Comparison of ENCODE assay signal across 9 cellular contexts in the genomic region with DNA sequence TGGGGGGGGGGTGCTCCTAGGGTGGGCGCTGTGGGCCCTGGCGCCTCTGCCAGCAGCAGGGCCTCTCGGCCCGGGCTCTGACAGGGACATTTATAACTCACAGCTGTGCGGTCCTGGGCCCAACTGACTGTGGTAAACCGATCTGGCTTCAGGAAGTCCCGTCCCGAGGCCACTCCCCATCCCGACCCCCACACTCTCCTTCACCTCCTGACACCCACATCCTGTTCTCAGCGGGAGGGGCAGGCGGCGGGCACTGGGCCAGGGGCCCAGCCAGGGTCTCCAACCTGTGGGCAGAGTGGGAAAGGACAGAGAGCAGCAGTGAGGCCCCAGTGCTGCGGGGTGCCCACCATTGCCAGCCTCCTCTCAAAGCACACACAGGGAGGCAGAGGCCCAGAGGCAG.
DNase-seq lines count a peak whose midpoint lies in the region; ATAC-seq and TF ChIP-seq lines count a peak whose summit lies in the region.
"Had no signal": no experiment of that assay in that cellular context is flagged by ENCODE, and none has a peak within 500 bp of the region (broad histone marks: within the 10 kb centered on the region; RNA-seq: fewer than 3 reads in every experiment).

No MANE protein-coding gene starts in this region.

- POLR2A ChIA-PET in activated CD8-positive, alpha-beta T cell treated with anti-CD3 and anti-CD28 coated beads for 36 hours (lab: Charles Lee), result no interaction called here

- H3K4me3 ChIP-seq in left ventricle myocardium inferior, result peak overlapping the region; percentile 3

- TF ChIP-seq CTCF in activated CD8-positive, alpha-beta T cell treated with anti-CD3 and anti-CD28 coated beads for 36 hours (IDR thresholded peaks at IDR 0.05), result no peak
- no peak for TF ChIP-seq CTCF in left ventricle myocardium inferior (IDR thresholded peaks at IDR 0.05; ENCODE audit: borderline replicate concordance)

- H3K9me3 Mint-ChIP-seq in activated naive CD4-positive, alpha-beta T cell treated with anti-CD3 and anti-CD28 coated beads for 36 hours, result no peaks in the 10 kb centered on the region
- H3K9me3 Mint-ChIP-seq in activated CD8-positive, alpha-beta T cell treated with anti-CD3 and anti-CD28 coated beads for 36 hours, result no peaks in the 10 kb centered on the region

- peak overlapping the region; percentile 41 for H3K4me3 Mint-ChIP-seq in activated naive CD4-positive, alpha-beta T cell treated with anti-CD3 and anti-CD28 coated beads for 36 hours
- peak overlapping the region; percentile 69 for H3K4me3 Mint-ChIP-seq in activated CD8-positive, alpha-beta T cell treated with anti-CD3 and anti-CD28 coated beads for 36 hours

- no peak overlapping the region for H3K27ac Mint-ChIP-seq in activated naive CD4-positive, alpha-beta T cell treated with anti-CD3 and anti-CD28 coated beads for 36 hours
- H3K27ac Mint-ChIP-seq in activated CD8-positive, alpha-beta T cell treated with anti-CD3 and anti-CD28 coated beads for 36 hours, result peak overlapping the region; percentile 84

- CTCF ChIA-PET in activated naive CD4-positive, alpha-beta T cell treated with anti-CD3 and anti-CD28 coated beads for 36 hours (lab: Charles Lee), result interaction anchor here (1.0 kb wide), 1 partner anchor 58 kb away, joined by 3 read pairs; no protein-coding TSS in a partner anchor
- CTCF ChIA-PET in activated CD8-positive, alpha-beta T cell treated with anti-CD3 and anti-CD28 coated beads for 36 hours (lab: Charles Lee), result no interaction called here

- intact Hi-C loops in activated naive CD4-positive, alpha-beta T cell treated with anti-CD3 and anti-CD28 coated beads for 36 hours (cut with micrococcal nuclease), result loop anchor here (1.0 to 2.0 kb wide), 2 partner anchors 10 to 69 kb away; a partner anchor contains a TSS
- intact Hi-C loops in activated CD8-positive, alpha-beta T cell treated with anti-CD3 and anti-CD28 coated beads for 36 hours (cut with micrococcal nuclease), result no loop called here
- intact Hi-C loops in left ventricle myocardium inferior (cut with micrococcal nuclease), result no loop called here

- H3K27me3 Mint-ChIP-seq in activated naive CD4-positive, alpha-beta T cell treated with anti-CD3 and anti-CD28 coated beads for 36 hours (ENCODE audit: low read depth), result no peaks in the 10 kb centered on the region
- no peaks in the 10 kb centered on the region for H3K27me3 Mint-ChIP-seq in activated CD8-positive, alpha-beta T cell treated with anti-CD3 and anti-CD28 coated beads for 36 hours

- peaks cover 24% of the 10 kb centered on the region for H3K36me3 ChIP-seq in left ventricle myocardium inferior

- no peaks in the 10 kb centered on the region for H3K27me3 ChIP-seq in left ventricle myocardium inferior (ENCODE audit: low read depth)

- no peaks in the 10 kb centered on the region for H3K36me3 Mint-ChIP-seq in activated naive CD4-positive, alpha-beta T cell treated with anti-CD3 and anti-CD28 coated beads for 36 hours (ENCODE audit: low read depth)
- peaks cover 6% of the 10 kb centered on the region for H3K36me3 Mint-ChIP-seq in activated CD8-positive, alpha-beta T cell treated with anti-CD3 and anti-CD28 coated beads for 36 hours (ENCODE audit: low read depth)

- peak; percentile 73 for DNase-seq in activated naive CD4-positive, alpha-beta T cell treated with anti-CD3 and anti-CD28 coated beads for 36 hours
- no peak for DNase-seq in activated naive CD4-positive, alpha-beta T cell (lab: John Stamatoyannopoulos, UW)
- peak; percentile 88 for DNase-seq in activated CD8-positive, alpha-beta T cell treated with anti-CD3 and anti-CD28 coated beads for 36 hours
- DNase-seq in left ventricle myocardium inferior, result peak; percentile 57
- DNase-seq in stimulated activated CD8-positive, alpha-beta memory T cell treated with anti-CD3 and anti-CD28 coated beads, Interleukin-15, amount 100 ng/mL, for 48 hours (ENCODE audit: low read depth in 2 of 2), result peak; percentile 41 to 46
- no peak for DNase-seq in DMS153 treated with DMSO at 0.1 percent for 48 hours (lab: John Stamatoyannopoulos, UW; ENCODE audit: unreplicated experiment)

- ATAC-seq in HG03432 (IDR thresholded peaks at IDR 0.05; ENCODE audit: unreplicated experiment) (peak; percentile 87), GM18867 (IDR thresholded peaks at IDR 0.05; ENCODE audit: unreplicated experiment) (no peak)
- ATAC-seq in activated CD8-positive, alpha-beta T cell treated with anti-CD3 and anti-CD28 coated beads for 36 hours, result peak; percentile 75

- H3K4me1 ChIP-seq in left ventricle myocardium inferior, result peaks cover 100% of the 10 kb centered on the region

- peaks cover 26% of the 10 kb centered on the region for H3K4me1 Mint-ChIP-seq in activated naive CD4-positive, alpha-beta T cell treated with anti-CD3 and anti-CD28 coated beads for 36 hours (ENCODE audit: low read depth)
- H3K4me1 Mint-ChIP-seq in activated CD8-positive, alpha-beta T cell treated with anti-CD3 and anti-CD28 coated beads for 36 hours (ENCODE audit: low read depth), result peaks cover 39% of the 10 kb centered on the region

- H3K9me3 ChIP-seq in left ventricle myocardium inferior (replicated peaks), result no peaks in the 10 kb centered on the region

- H3K27ac ChIP-seq in left ventricle myocardium inferior (replicated peaks), result peak overlapping the region; percentile 99
- H3K27ac ChIP-seq: C4-2B had no signal

Comparison
In these comparisons a context has a peak if more than half of its experiments do, and no peak if none do; other contexts are left out.
1. DNase-seq: peak in activated naive CD4-positive, alpha-beta T cell treated with anti-CD3 and anti-CD28 coated beads for 36 hours (single experiment), activated CD8-positive, alpha-beta T cell treated with anti-CD3 and anti-CD28 coated beads for 36 hours (single experiment), left ventricle myocardium inferior (single experiment) and stimulated activated CD8-positive, alpha-beta memory T cell treated with anti-CD3 and anti-CD28 coated beads, Interleukin-15, amount 100 ng/mL, for 48 hours (2 of 2); none in activated naive CD4-positive, alpha-beta T cell (0 of 4) and DMS153 treated with DMSO at 0.1 percent for 48 hours (single experiment).